In genomic region chr20:50115591-50116367, GRCh38 we compare ENCODE assay signal across 1 cellular context.
TF ChIP-seq lines count a peak whose summit lies in the region.

No MANE protein-coding gene starts in this region.

TF ChIP-seq in HepG2, 621 proteins besides CTCF, POLR2A, EP300 and RAD21 (continued from another document and continues in another):
- no peak; the same call in 1 of the 2 replicates for TF ChIP-seq ZNF512B (CRISPR knock-in tag; IDR thresholded peaks at IDR 0.05; ENCODE audit: borderline replicate concordance)
- no peak for TF ChIP-seq ZNF282 (IDR thresholded peaks at IDR 0.05; ENCODE audit: partially characterized antibody)
- TF ChIP-seq ARHGAP35 (CRISPR knock-in tag; IDR thresholded peaks at IDR 0.05; ENCODE audit: borderline replicate concordance), result no peak
- no peak for TF ChIP-seq ZBTB49 (CRISPR knock-in tag; IDR thresholded peaks at IDR 0.05; ENCODE audit: borderline replicate concordance)
- TF ChIP-seq ZNF574 (CRISPR knock-in tag; IDR thresholded peaks at IDR 0.05), result peak; percentile 94
- no peak for TF ChIP-seq GRHL1 (CRISPR knock-in tag; conservative IDR thresholded peaks at IDR 0.05)
- TF ChIP-seq RAD51 (IDR thresholded peaks at IDR 0.05; ENCODE audit: borderline replicate concordance), result no peak
- TF ChIP-seq NAIF1 (CRISPR knock-in tag; IDR thresholded peaks at IDR 0.05; ENCODE audit: borderline replicate concordance), result no peak
- TF ChIP-seq ZNF280D (CRISPR knock-in tag; IDR thresholded peaks at IDR 0.05), result no peak; the same call in 1 of the 2 replicates
- no peak for TF ChIP-seq ZNF234 (CRISPR knock-in tag; conservative IDR thresholded peaks at IDR 0.05)
- TF ChIP-seq ZNF263 (CRISPR knock-in tag; IDR thresholded peaks at IDR 0.05), result no peak; the same call in 1 of the 2 replicates
- TF ChIP-seq ELF3 (CRISPR knock-in tag; IDR thresholded peaks at IDR 0.05), result peak; percentile 66; the same call in 1 of the 2 replicates
- no peak for TF ChIP-seq FLYWCH1 (CRISPR knock-in tag; IDR thresholded peaks at IDR 0.05)
- TF ChIP-seq ADNP (CRISPR knock-in tag; IDR thresholded peaks at IDR 0.05), result no peak
- no peak for TF ChIP-seq ZNF616 (CRISPR knock-in tag; IDR thresholded peaks at IDR 0.05; ENCODE audit: low read depth)
- peak; percentile 75 for TF ChIP-seq PHF8 (CRISPR knock-in tag; IDR thresholded peaks at IDR 0.05)
- 0 out of 2 replicates have a peak, but pooled peaks have one; percentile 25 for TF ChIP-seq TMF1 (CRISPR knock-in tag; IDR thresholded peaks at IDR 0.05; ENCODE audit: low read depth)
- TF ChIP-seq ZNF609 (CRISPR knock-in tag; IDR thresholded peaks at IDR 0.05; ENCODE audit: borderline replicate concordance), result peak; percentile 63; the same call in 1 of the 2 replicates
- no peak for TF ChIP-seq ATF7-NPFF (CRISPR knock-in tag; IDR thresholded peaks at IDR 0.05; ENCODE audit: low read depth)
- TF ChIP-seq ZNF207 (IDR thresholded peaks at IDR 0.05; ENCODE audit: borderline replicate concordance), result no peak
- TF ChIP-seq SRSF1 (optimal IDR thresholded peaks at IDR 0.05; ENCODE audit: low read depth, low read length), result no peak
- no peak for TF ChIP-seq ZNF569 (CRISPR knock-in tag; IDR thresholded peaks at IDR 0.05; ENCODE audit: borderline replicate concordance)
- TF ChIP-seq ATF2 (CRISPR knock-in tag; IDR thresholded peaks at IDR 0.05), result peak; percentile 91
- peak; percentile 92 for TF ChIP-seq GMEB1 (CRISPR knock-in tag; IDR thresholded peaks at IDR 0.05; ENCODE audit: borderline replicate concordance)
- peak; percentile 66; the same call in 1 of the 2 replicates for TF ChIP-seq MAF1 (CRISPR knock-in tag; IDR thresholded peaks at IDR 0.05; ENCODE audit: borderline replicate concordance)
- TF ChIP-seq MNT (IDR thresholded peaks at IDR 0.05), result peak; percentile 53
- TF ChIP-seq NFIC (IDR thresholded peaks at IDR 0.05; ENCODE audit: low read length), result no peak
- TF ChIP-seq ZFP1 (CRISPR knock-in tag; IDR thresholded peaks at IDR 0.05), result peak; percentile 48; the same call in 1 of the 2 replicates
- no peak for TF ChIP-seq EEA1 (CRISPR knock-in tag; IDR thresholded peaks at IDR 0.05; ENCODE audit: borderline replicate concordance)
